Comparison of ENCODE assay signal across 8 cellular contexts in genomic region chr1:12470916-12471315, GRCh38.
A peak's percentile ranks its signal among the peaks of the same experiment; 100 is the strongest.
DNase-seq lines count a peak whose midpoint lies in the region; ATAC-seq and TF ChIP-seq lines count a peak whose summit lies in the region.
"Not testable (repeated sequence)": the region's sequence is repeated elsewhere in the genome, so short reads cannot be mapped to it uniquely, and the experiment has no call there.

No MANE protein-coding gene starts in this region.

- not testable (repeated sequence) for H3K9ac ChIP-seq in BLaER1 treated with 17β-estradiol and CSF1 and Interleukin-3, amounts not matched to agents 10 nM and 100 nM
- peak overlapping the region; percentile 63 for H3K9ac ChIP-seq in DND-41 (ENCODE audit: low read depth, low read length)

- H3K27me3 ChIP-seq in BLaER1 treated with 17β-estradiol and CSF1 and Interleukin-3, amounts not matched to agents 10 nM and 100 nM; DND-41 (ENCODE audit: insufficient read depth, low read length, poor library complexity): not testable (repeated sequence)

- POLR2A ChIA-PET in naive thymus-derived CD8-positive, alpha-beta T cell (lab: Charles Lee) = interaction anchor here (0.6 to 14.4 kb wide), 3 partner anchors 18 to 148 kb away, joined by 3 to 211 read pairs (median 4); no protein-coding TSS in a partner anchor

- H4K20me1 ChIP-seq in BLaER1 treated with 17β-estradiol and CSF1 and Interleukin-3, amounts not matched to agents 10 nM and 100 nM; DND-41 (ENCODE audit: insufficient read depth, low read length): not testable (repeated sequence)

- not testable (repeated sequence) for DNase-seq in DND-41; activated naive CD8-positive, alpha-beta T cell treated with anti-CD3 and anti-CD28 coated beads, Interleukin-2, amount 50 U/mL, for 24 hours; immature natural killer cell; naive thymus-derived CD8-positive, alpha-beta T cell

- not testable (repeated sequence) for TF ChIP-seq CTCF in DND-41 (IDR thresholded peaks at IDR 0.05; ENCODE audit: borderline replicate concordance, extremely low read depth, low read length, poor library complexity, severe bottlenecking); VCaP (conservative IDR thresholded peaks at IDR 0.05)

- not testable (repeated sequence) for H3K4me3 Mint-ChIP-seq in activated T-helper 17 cell treated with anti-CD3 and anti-CD28 coated beads, Interleukin-2, amount 50 U/mL, for 72 hours; activated naive CD8-positive, alpha-beta T cell treated with anti-CD3 and anti-CD28 coated beads, Interleukin-2, amount 50 U/mL, for 24 hours; naive thymus-derived CD8-positive, alpha-beta T cell; stimulated activated memory B cell treated with anti-CD40 and anti-IgM and Interleukin-4, amounts not matched to agents 10 μg/mL and 1 μg/mL and 100 μg/mL, for 72 hours
- H3K4me3 Mint-ChIP-seq in immature natural killer cell = peak overlapping the region in 2 of 5 donors; percentile 32 to 36

- peak overlapping the region; percentile 90 for H3K27ac Mint-ChIP-seq in activated T-helper 17 cell treated with anti-CD3 and anti-CD28 coated beads, Interleukin-2, amount 50 U/mL, for 72 hours
- H3K27ac Mint-ChIP-seq in activated naive CD8-positive, alpha-beta T cell treated with anti-CD3 and anti-CD28 coated beads, Interleukin-2, amount 50 U/mL, for 24 hours = peak overlapping the region; percentile 99
- peak overlapping the region in 4 of 6 donors; percentile 68 to 93 (median 74) for H3K27ac Mint-ChIP-seq in immature natural killer cell
- peak overlapping the region; percentile 44 to 97 (median 86) for H3K27ac Mint-ChIP-seq in naive thymus-derived CD8-positive, alpha-beta T cell
- H3K27ac Mint-ChIP-seq in stimulated activated memory B cell treated with anti-CD40 and anti-IgM and Interleukin-4, amounts not matched to agents 10 μg/mL and 1 μg/mL and 100 μg/mL, for 72 hours = peak overlapping the region; percentile 95

- H3K4me1 ChIP-seq in BLaER1 treated with 17β-estradiol and CSF1 and Interleukin-3, amounts not matched to agents 10 nM and 100 nM = peaks cover 44 to 80% (median 67%) of the 10 kb centered on the region in 10 experiments
- peaks cover 67% of the 10 kb centered on the region for H3K4me1 ChIP-seq in DND-41 (ENCODE audit: insufficient read depth, low read length)

- H3K9me3 ChIP-seq in BLaER1 treated with 17β-estradiol and CSF1 and Interleukin-3, amounts not matched to agents 10 nM and 100 nM (replicated peaks in 1 of 11) = peaks cover 0 to 20% (median 17%) of the 10 kb centered on the region in 11 experiments; a peak in 17 of 22 replicates
- not testable (repeated sequence) for H3K9me3 ChIP-seq in DND-41 (ENCODE audit: insufficient read depth, low read length, severe bottlenecking)

- peaks cover 41% of the 10 kb centered on the region for H3K4me1 Mint-ChIP-seq in activated T-helper 17 cell treated with anti-CD3 and anti-CD28 coated beads, Interleukin-2, amount 50 U/mL, for 72 hours
- H3K4me1 Mint-ChIP-seq in activated naive CD8-positive, alpha-beta T cell treated with anti-CD3 and anti-CD28 coated beads, Interleukin-2, amount 50 U/mL, for 24 hours = peaks cover 95% of the 10 kb centered on the region
- peaks cover 83 to 93% of the 10 kb centered on the region in 2 donors for H3K4me1 Mint-ChIP-seq in immature natural killer cell
- peaks cover 25 to 78% (median 72%) of the 10 kb centered on the region in 4 donors for H3K4me1 Mint-ChIP-seq in naive thymus-derived CD8-positive, alpha-beta T cell
- peaks cover 45% of the 10 kb centered on the region for H3K4me1 Mint-ChIP-seq in stimulated activated memory B cell treated with anti-CD40 and anti-IgM and Interleukin-4, amounts not matched to agents 10 μg/mL and 1 μg/mL and 100 μg/mL, for 72 hours

- H3K4me2 ChIP-seq in BLaER1 treated with 17β-estradiol and CSF1 and Interleukin-3, amounts not matched to agents 10 nM and 100 nM = peak overlapping the region in 7 of 11 experiments; percentile 82 to 96 (median 88); a peak in 13 of 22 replicates
- H3K4me2 ChIP-seq in DND-41 (ENCODE audit: insufficient read depth, low read length) = not testable (repeated sequence)

- peaks cover 28% of the 10 kb centered on the region for H3K36me3 Mint-ChIP-seq in activated T-helper 17 cell treated with anti-CD3 and anti-CD28 coated beads, Interleukin-2, amount 50 U/mL, for 72 hours (ENCODE audit: low read depth)
- H3K36me3 Mint-ChIP-seq in activated naive CD8-positive, alpha-beta T cell treated with anti-CD3 and anti-CD28 coated beads, Interleukin-2, amount 50 U/mL, for 24 hours (ENCODE audit: low read depth) = peaks cover 49% of the 10 kb centered on the region
- peaks cover 7 to 12% (median 8%) of the 10 kb centered on the region in 3 donors for H3K36me3 Mint-ChIP-seq in immature natural killer cell
- not testable (repeated sequence) for H3K36me3 Mint-ChIP-seq in naive thymus-derived CD8-positive, alpha-beta T cell
- H3K36me3 Mint-ChIP-seq in stimulated activated memory B cell treated with anti-CD40 and anti-IgM and Interleukin-4, amounts not matched to agents 10 μg/mL and 1 μg/mL and 100 μg/mL, for 72 hours = peaks cover 33% of the 10 kb centered on the region

- H3K27ac ChIP-seq in BLaER1 treated with 17β-estradiol and CSF1 and Interleukin-3, amounts not matched to agents 10 nM and 100 nM = peak overlapping the region in 4 of 11 experiments; percentile 39 to 87 (median 83); a peak in 3 of 22 replicates
- H3K27ac ChIP-seq in DND-41 (ENCODE audit: low read length) (peak overlapping the region; percentile 98), VCaP (peak overlapping the region; percentile 70)

- not testable (repeated sequence) for H2AFZ ChIP-seq in DND-41 (ENCODE audit: low read depth, low read length)

- ATAC-seq in DND-41 (ENCODE audit: insufficient read depth, low read depth); activated T-helper 17 cell treated with anti-CD3 and anti-CD28 coated beads, Interleukin-2, amount 50 U/mL, for 72 hours (replicated peaks); activated naive CD8-positive, alpha-beta T cell treated with anti-CD3 and anti-CD28 coated beads, Interleukin-2, amount 50 U/mL, for 24 hours; naive thymus-derived CD8-positive, alpha-beta T cell; stimulated activated memory B cell treated with anti-CD40 and anti-IgM and Interleukin-4, amounts not matched to agents 10 μg/mL and 1 μg/mL and 100 μg/mL, for 72 hours: not testable (repeated sequence)

- not testable (repeated sequence) for H3K27me3 Mint-ChIP-seq in activated T-helper 17 cell treated with anti-CD3 and anti-CD28 coated beads, Interleukin-2, amount 50 U/mL, for 72 hours; activated naive CD8-positive, alpha-beta T cell treated with anti-CD3 and anti-CD28 coated beads, Interleukin-2, amount 50 U/mL, for 24 hours; immature natural killer cell (ENCODE audit: low read depth in 3 of 3); naive thymus-derived CD8-positive, alpha-beta T cell; stimulated activated memory B cell treated with anti-CD40 and anti-IgM and Interleukin-4, amounts not matched to agents 10 μg/mL and 1 μg/mL and 100 μg/mL, for 72 hours

- not testable (repeated sequence) for H3K4me3 ChIP-seq in BLaER1 treated with 17β-estradiol and CSF1 and Interleukin-3, amounts not matched to agents 10 nM and 100 nM; DND-41 (ENCODE audit: low read depth in 1 of 2, low read length in 2 of 2)

- H3K79me2 ChIP-seq in DND-41 (ENCODE audit: insufficient read depth, low read length) = not testable (repeated sequence)

- H3K36me3 ChIP-seq in BLaER1 treated with 17β-estradiol and CSF1 and Interleukin-3, amounts not matched to agents 10 nM and 100 nM = peaks cover 7 to 40% (median 24%) of the 10 kb centered on the region in 11 experiments; a peak in 18 of 22 replicates
- not testable (repeated sequence) for H3K36me3 ChIP-seq in DND-41 (ENCODE audit: insufficient read depth, low read length)

- not testable (repeated sequence) for H3K9me3 Mint-ChIP-seq in activated T-helper 17 cell treated with anti-CD3 and anti-CD28 coated beads, Interleukin-2, amount 50 U/mL, for 72 hours; activated naive CD8-positive, alpha-beta T cell treated with anti-CD3 and anti-CD28 coated beads, Interleukin-2, amount 50 U/mL, for 24 hours; immature natural killer cell; naive thymus-derived CD8-positive, alpha-beta T cell; stimulated activated memory B cell treated with anti-CD40 and anti-IgM and Interleukin-4, amounts not matched to agents 10 μg/mL and 1 μg/mL and 100 μg/mL, for 72 hours
